Comparison of ENCODE assay signal across 1 cellular context in genomic region chr6:154580397-154581135, GRCh38.
TF ChIP-seq lines count a peak whose summit lies in the region.

No MANE protein-coding gene starts in this region.

TF ChIP-seq in A549, 52 proteins besides CTCF, POLR2A, EP300 and RAD21:
- TF ChIP-seq E2F6 (IDR thresholded peaks at IDR 0.05; ENCODE audit: borderline replicate concordance, low read depth) (no peak), MAFK (IDR thresholded peaks at IDR 0.05; ENCODE audit: partially characterized antibody) (peak; percentile 40)
